18 cellular contexts compared by ENCODE assay signal in the genomic region with DNA sequence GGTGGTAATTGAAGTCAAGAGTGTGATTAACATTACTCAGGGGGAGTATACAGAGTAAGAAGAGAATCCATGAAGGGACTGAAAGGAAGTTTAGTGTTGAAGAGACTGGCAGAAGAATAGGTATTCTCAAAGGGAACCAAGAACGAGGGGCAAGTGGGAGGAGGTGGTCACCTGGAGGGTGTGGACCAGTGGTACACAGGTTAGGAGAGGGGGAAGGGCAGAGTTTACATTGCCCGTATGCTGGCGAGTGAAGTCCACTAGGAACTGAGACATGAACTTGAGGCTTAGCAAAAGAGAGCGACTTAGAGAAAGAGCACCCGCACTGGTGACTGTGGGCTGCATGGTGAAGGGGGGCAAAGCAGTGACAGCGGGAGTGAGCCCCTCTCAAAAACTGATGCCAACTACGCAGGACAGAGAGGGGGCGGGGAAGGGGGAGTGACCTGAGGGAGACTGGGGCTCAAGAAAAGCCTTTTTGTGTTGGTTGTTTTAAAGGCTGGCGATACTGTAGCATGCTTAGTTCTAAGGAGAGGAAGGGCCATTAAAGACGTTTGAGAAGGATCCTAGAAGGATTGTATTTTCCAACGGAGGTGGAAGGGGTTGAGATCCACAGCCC.
A peak's percentile ranks its signal among the peaks of the same experiment; 100 is the strongest.
DNase-seq lines count a peak whose midpoint lies in the region; ATAC-seq and TF ChIP-seq lines count a peak whose summit lies in the region.
"Had no signal": no experiment of that assay in that cellular context is flagged by ENCODE, and none has a peak within 500 bp of the region (broad histone marks: within the 10 kb centered on the region; RNA-seq: fewer than 3 reads in every experiment).

No MANE protein-coding gene starts in this region.

- H3K9me3 Mint-ChIP-seq in natural killer cell treated with Interleukin-12 subunit alpha and Interleukin-12 subunit beta and Interleukin-15 and Interleukin-18, amount 100 ng/mL, for 72 hours, result no peaks in the 10 kb centered on the region
- H3K9me3 Mint-ChIP-seq in natural killer cell (no peaks in the 10 kb centered on the region), nephron (no peaks in the 10 kb centered on the region)
- H3K9me3 Mint-ChIP-seq in activated T-helper 2 cell treated with anti-CD3 and anti-CD28 coated beads, Interferon-gamma antibody, Interleukin-2, Interleukin-4, amounts not matched to agents 10 μg/mL and 5 μg/mL and 100 μg/mL, durations not matched to agents 14 hours and 24 hours and 36 hours, result no peaks in the 10 kb centered on the region
- H3K9me3 Mint-ChIP-seq: CD8-positive, alpha-beta memory T cell had no signal

- no peak for DNase-seq in natural killer cell treated with Interleukin-12 subunit alpha and Interleukin-12 subunit beta and Interleukin-15 and Interleukin-18, amount 100 ng/mL, for 72 hours (ENCODE audit: low spot score)
- DNase-seq in natural killer cell, result no peak
- no peak for DNase-seq in epithelial cell of proximal tubule (ENCODE audit: low read depth)
- no peak for DNase-seq in activated T-helper 2 cell treated with anti-CD3 and anti-CD28 coated beads, Interferon-gamma antibody, Interleukin-2, Interleukin-4, amounts not matched to agents 10 μg/mL and 5 μg/mL and 100 μg/mL, durations not matched to agents 14 hours and 24 hours and 36 hours (ENCODE audit: low spot score)
- DNase-seq in 8988T, result no peak
- DNase-seq: CD8-positive, alpha-beta memory T cell; DND-41; GF-D8; NCI-H1105 treated with DMSO at 0.1 percent for 48 hours; NCI-H187 treated with DMSO at 0.1 percent for 48 hours; NCI-H2171 treated with DMSO at 0.1 percent for 48 hours; NCI-H446 treated with DMSO at 0.1 percent for 48 hours; NCI-H774 had no signal

- TF ChIP-seq CTCF in natural killer cell (IDR thresholded peaks at IDR 0.05), result no peak
- TF ChIP-seq CTCF in epithelial cell of proximal tubule (conservative IDR thresholded peaks at IDR 0.05; ENCODE audit: low read depth, low read length), result no peak
- no peak for TF ChIP-seq CTCF in nephron (IDR thresholded peaks at IDR 0.05; ENCODE audit: unreplicated experiment in 3 of 3)

- no peaks in the 10 kb centered on the region for H3K36me3 Mint-ChIP-seq in natural killer cell treated with Interleukin-12 subunit alpha and Interleukin-12 subunit beta and Interleukin-15 and Interleukin-18, amount 100 ng/mL, for 72 hours
- no peaks in the 10 kb centered on the region for H3K36me3 Mint-ChIP-seq in natural killer cell
- H3K36me3 Mint-ChIP-seq in nephron (ENCODE audit: low read depth), result no peaks in the 10 kb centered on the region
- no peaks in the 10 kb centered on the region for H3K36me3 Mint-ChIP-seq in activated T-helper 2 cell treated with anti-CD3 and anti-CD28 coated beads, Interferon-gamma antibody, Interleukin-2, Interleukin-4, amounts not matched to agents 10 μg/mL and 5 μg/mL and 100 μg/mL, durations not matched to agents 14 hours and 24 hours and 36 hours (ENCODE audit: low read depth)
- H3K36me3 Mint-ChIP-seq: CD8-positive, alpha-beta memory T cell had no signal

- intact Hi-C loops in natural killer cell (cut with micrococcal nuclease), result no loop called here
- intact Hi-C loops in activated T-helper 2 cell treated with anti-CD3 and anti-CD28 coated beads, Interferon-gamma antibody, Interleukin-2, Interleukin-4, amounts not matched to agents 10 μg/mL and 5 μg/mL and 100 μg/mL, durations not matched to agents 14 hours and 24 hours and 36 hours (cut with micrococcal nuclease), result no loop called here

- no peaks in the 10 kb centered on the region for H3K4me1 Mint-ChIP-seq in natural killer cell treated with Interleukin-12 subunit alpha and Interleukin-12 subunit beta and Interleukin-15 and Interleukin-18, amount 100 ng/mL, for 72 hours (ENCODE audit: low read depth in 2 of 2)
- H3K4me1 Mint-ChIP-seq in natural killer cell, result no peaks in the 10 kb centered on the region
- peaks cover 16% of the 10 kb centered on the region for H3K4me1 Mint-ChIP-seq in nephron
- H3K4me1 Mint-ChIP-seq in activated T-helper 2 cell treated with anti-CD3 and anti-CD28 coated beads, Interferon-gamma antibody, Interleukin-2, Interleukin-4, amounts not matched to agents 10 μg/mL and 5 μg/mL and 100 μg/mL, durations not matched to agents 14 hours and 24 hours and 36 hours (ENCODE audit: low read depth), result no peaks in the 10 kb centered on the region
- H3K4me1 Mint-ChIP-seq: CD8-positive, alpha-beta memory T cell had no signal

- peaks cover 30 to 58% of the 10 kb centered on the region in 2 donors for H3K27me3 Mint-ChIP-seq in natural killer cell treated with Interleukin-12 subunit alpha and Interleukin-12 subunit beta and Interleukin-15 and Interleukin-18, amount 100 ng/mL, for 72 hours
- H3K27me3 Mint-ChIP-seq in natural killer cell (ENCODE audit: low read depth in 2 of 2), result peaks cover 22 to 58% of the 10 kb centered on the region in 2 donors
- H3K27me3 Mint-ChIP-seq in nephron (ENCODE audit: low read depth), result peaks cover 4% of the 10 kb centered on the region
- peaks cover 9% of the 10 kb centered on the region for H3K27me3 Mint-ChIP-seq in activated T-helper 2 cell treated with anti-CD3 and anti-CD28 coated beads, Interferon-gamma antibody, Interleukin-2, Interleukin-4, amounts not matched to agents 10 μg/mL and 5 μg/mL and 100 μg/mL, durations not matched to agents 14 hours and 24 hours and 36 hours (ENCODE audit: low read depth)

- no peak overlapping the region for H3K4me3 Mint-ChIP-seq in natural killer cell treated with Interleukin-12 subunit alpha and Interleukin-12 subunit beta and Interleukin-15 and Interleukin-18, amount 100 ng/mL, for 72 hours
- H3K4me3 Mint-ChIP-seq in natural killer cell (no peak overlapping the region), nephron (no peak overlapping the region)
- no peak overlapping the region for H3K4me3 Mint-ChIP-seq in activated T-helper 2 cell treated with anti-CD3 and anti-CD28 coated beads, Interferon-gamma antibody, Interleukin-2, Interleukin-4, amounts not matched to agents 10 μg/mL and 5 μg/mL and 100 μg/mL, durations not matched to agents 14 hours and 24 hours and 36 hours (ENCODE audit: low read depth)
- H3K4me3 Mint-ChIP-seq: CD8-positive, alpha-beta memory T cell had no signal

- H3K4me3 ChIP-seq in epithelial cell of proximal tubule (ENCODE audit: low read depth, low read length), result peak overlapping the region; percentile 3
- H3K4me3 ChIP-seq: A549; BLaER1 treated with 17β-estradiol and CSF1 and Interleukin-3, amounts not matched to agents 10 nM and 100 nM; HAP-1 had no signal

- ATAC-seq in natural killer cell treated with Interleukin-12 subunit alpha and Interleukin-12 subunit beta and Interleukin-15 and Interleukin-18, amount 100 ng/mL, for 72 hours, result peak; percentile 24 to 43
- no peak for ATAC-seq in natural killer cell
- no peak for ATAC-seq in GM19395 (IDR thresholded peaks at IDR 0.05; ENCODE audit: unreplicated experiment)
- ATAC-seq: A549 had no signal

- no peak overlapping the region for H3K27ac Mint-ChIP-seq in natural killer cell treated with Interleukin-12 subunit alpha and Interleukin-12 subunit beta and Interleukin-15 and Interleukin-18, amount 100 ng/mL, for 72 hours
- H3K27ac Mint-ChIP-seq in natural killer cell (no peak overlapping the region), nephron (peak overlapping the region in 2 of 3 experiments; percentile 15 to 80)
- no peak overlapping the region for H3K27ac Mint-ChIP-seq in activated T-helper 2 cell treated with anti-CD3 and anti-CD28 coated beads, Interferon-gamma antibody, Interleukin-2, Interleukin-4, amounts not matched to agents 10 μg/mL and 5 μg/mL and 100 μg/mL, durations not matched to agents 14 hours and 24 hours and 36 hours
- H3K27ac Mint-ChIP-seq: CD8-positive, alpha-beta memory T cell had no signal

Comparison
In these comparisons a context has a peak if more than half of its experiments do, and no peak if none do; other contexts are left out.
1. ATAC-seq: peak in natural killer cell treated with Interleukin-12 subunit alpha and Interleukin-12 subunit beta and Interleukin-15 and Interleukin-18, amount 100 ng/mL, for 72 hours (2 of 2); none in natural killer cell (0 of 3) and GM19395 (single experiment).
2. H3K27ac Mint-ChIP-seq: peak in nephron (2 of 3); none in natural killer cell treated with Interleukin-12 subunit alpha and Interleukin-12 subunit beta and Interleukin-15 and Interleukin-18, amount 100 ng/mL, for 72 hours (0 of 2), natural killer cell (0 of 2) and activated T-helper 2 cell treated with anti-CD3 and anti-CD28 coated beads, Interferon-gamma antibody, Interleukin-2, Interleukin-4, amounts not matched to agents 10 μg/mL and 5 μg/mL and 100 μg/mL, durations not matched to agents 14 hours and 24 hours and 36 hours (single experiment).